In genomic region chr5:31664566-31664965, GRCh38 we compare ENCODE assay signal across 9 cellular contexts. TPM values are rescaled to one million over a fixed set of nuclear protein-coding genes. Genes with fewer than 3 reads are reported as not detected.
A peak's percentile ranks its signal among the peaks of the same experiment; 100 is the strongest.
DNase-seq lines count a peak whose midpoint lies in the region; ATAC-seq, FAIRE-seq and TF ChIP-seq lines count a peak whose summit lies in the region.
"Had no signal": no experiment of that assay in that cellular context is flagged by ENCODE, and none has a peak within 500 bp of the region (broad histone marks: within the 10 kb centered on the region; RNA-seq: fewer than 3 reads in every experiment).

No MANE protein-coding gene starts in this region.

- intact Hi-C loops in HepG2 (cut with micrococcal nuclease; ENCODE audit: unreplicated experiment), result no loop called here
- intact Hi-C loops in right lobe of liver (cut with DNase I), result no loop called here
- intact Hi-C loops in K562 (cut with micrococcal nuclease), result loop anchor here (2.0 to 10.0 kb wide), 3 partner anchors 82 to 420 kb away; no protein-coding TSS in a partner anchor
- intact Hi-C loops in ovary (cut with DNase I), result no loop called here

- CTCF ChIA-PET in HepG2 (lab: Yijun Ruan, JAX; ENCODE audit: low intra/inter-chr PET ratio, low total read pairs) (no interaction called here), K562 (lab: Yijun Ruan, JAX; ENCODE audit: low intra/inter-chr PET ratio) (interaction anchor here (1.3 kb wide), 1 partner anchor 429 kb away, joined by 3 read pairs; no protein-coding TSS in a partner anchor)

- H3K36me3 ChIP-seq in HepG2 (replicated peaks in 1 of 2; ENCODE audit: control insufficient read depth in 1 of 2, insufficient read depth in 2 of 2, low read length in 2 of 2) (no peaks in the 10 kb centered on the region), right lobe of liver (no peaks in the 10 kb centered on the region), MG63 (no peaks in the 10 kb centered on the region), K562 (ENCODE audit: control insufficient read depth, insufficient read depth, low read length) (no peaks in the 10 kb centered on the region), ovary (no peaks in the 10 kb centered on the region)
- H3K36me3 ChIP-seq: heart left ventricle had no signal

- ATAC-seq in HepG2 (peak; percentile 89), right lobe of liver (no peak), K562 (peak; percentile 98)

- H3K4me3 ChIP-seq in HepG2 (replicated peaks in 1 of 3; ENCODE audit: insufficient read depth in 1 of 3, low read depth in 2 of 3, low read length in 3 of 3) (no peak overlapping the region), right lobe of liver (no peak overlapping the region), MG63 (no peak overlapping the region), K562 (no peak overlapping the region), ovary (no peak overlapping the region)
- H3K4me3 ChIP-seq: heart left ventricle had no signal

- H4K20me1 ChIP-seq in HepG2 (ENCODE audit: insufficient read depth, low read length), result no peaks in the 10 kb centered on the region
- H4K20me1 ChIP-seq in K562 (replicated peaks; ENCODE audit: control insufficient read depth, insufficient read depth, low read length), result no peaks in the 10 kb centered on the region

- H3K4me2 ChIP-seq in HepG2 (ENCODE audit: low read depth, low read length), result no peak overlapping the region
- no peak overlapping the region for H3K4me2 ChIP-seq in K562 (ENCODE audit: insufficient read depth, low read length)

- TF ChIP-seq CTCF in HepG2 (CRISPR knock-in tag; IDR thresholded peaks at IDR 0.05) (peak; percentile 53), right lobe of liver (IDR thresholded peaks at IDR 0.05) (no peak), K562 (IDR thresholded peaks at IDR 0.05 in 2 of 3, conservative IDR thresholded peaks at IDR 0.05 in 1 of 3; ENCODE audit: insufficient read depth in 2 of 3, low read depth in 1 of 3, low read length in 3 of 3) (peak; percentile 73 to 93 (median 77)), ovary (IDR thresholded peaks at IDR 0.05) (no peak)

- no peak overlapping the region for H2AFZ ChIP-seq in HepG2 (ENCODE audit: low read length)
- H2AFZ ChIP-seq in K562 (ENCODE audit: low read depth, low read length), result no peak overlapping the region

- H3K9me3 ChIP-seq in HepG2 (ENCODE audit: low read length) (no peaks in the 10 kb centered on the region), right lobe of liver (no peaks in the 10 kb centered on the region), MG63 (peaks cover 2% of the 10 kb centered on the region; the same call in 1 of the 2 replicates), K562 (replicated peaks; ENCODE audit: control insufficient read depth, insufficient read depth, low read depth, low read length) (no peaks in the 10 kb centered on the region), ovary (no peaks in the 10 kb centered on the region)
- H3K9me3 ChIP-seq: heart left ventricle had no signal

- H3K27me3 ChIP-seq in HepG2 (ENCODE audit: control insufficient read depth in 1 of 2, insufficient read depth in 2 of 2, low read length in 2 of 2), result peaks cover 0 to 15% of the 10 kb centered on the region in 2 experiments; a peak in 3 of 5 replicates
- no peaks in the 10 kb centered on the region for H3K27me3 ChIP-seq in right lobe of liver
- no peaks in the 10 kb centered on the region for H3K27me3 ChIP-seq in MG63
- peaks cover 3 to 21% of the 10 kb centered on the region in 2 experiments; a peak in 3 of 5 replicates for H3K27me3 ChIP-seq in K562 (ENCODE audit: control insufficient read depth in 2 of 2, insufficient read depth in 2 of 2, low read length in 2 of 2)
- H3K27me3 ChIP-seq in ovary, result no peaks in the 10 kb centered on the region
- H3K27me3 ChIP-seq: heart left ventricle had no signal

- TF ChIP-seq EP300 in HepG2 (IDR thresholded peaks at IDR 0.05; ENCODE audit: low read depth in 2 of 2, low read length in 2 of 2) (no peak), HepG2 (CRISPR knock-in tag; IDR thresholded peaks at IDR 0.05; ENCODE audit: borderline replicate concordance) (no peak), K562 (IDR thresholded peaks at IDR 0.05; ENCODE audit: low read length) (no peak), ovary (IDR thresholded peaks at IDR 0.05) (no peak)

- BruUV-seq in HepG2 (replicated peaks; lab: Mats Ljungman, UMichigan) (no TSS peak), K562 (replicated peaks; lab: Mats Ljungman, UMichigan) (no TSS peak)

- in situ Hi-C loops in HepG2 (cut with HindIII; ENCODE audit: extremely low pct_ligation_motif_present, low pct_unique_long_range_greater_than_20kb) (no loop called here), K562 (cut with MboI) (no loop called here)

- FAIRE-seq in HepG2 (lab: Jason Lieb, UNC) (peak; percentile 90), K562 (lab: Jason Lieb, UNC) (peak; percentile 93), urothelium cell line (lab: Jason Lieb, UNC) (peak; percentile 23)

- no peaks in the 10 kb centered on the region for H3K9me1 ChIP-seq in K562 (ENCODE audit: control insufficient read depth, insufficient read depth, low read length)

- H3K9ac ChIP-seq in HepG2 (ENCODE audit: insufficient read depth, low read depth, low read length), result no peak overlapping the region
- no peak overlapping the region for H3K9ac ChIP-seq in K562 (ENCODE audit: insufficient read depth in 1 of 2, low read depth in 2 of 2, low read length in 2 of 2)

- H3K79me2 ChIP-seq in HepG2 (ENCODE audit: insufficient read depth, low read length) (no peaks in the 10 kb centered on the region), K562 (ENCODE audit: control insufficient read depth, insufficient read depth, low read length) (no peaks in the 10 kb centered on the region)

- TF ChIP-seq RAD21 in HepG2 (CRISPR knock-in tag; IDR thresholded peaks at IDR 0.05) (no peak), K562 (CRISPR knock-in tag; conservative IDR thresholded peaks at IDR 0.05 in 1 of 2, IDR thresholded peaks at IDR 0.05 in 1 of 2) (peak in 1 of 2 experiments; percentile 70; a peak in 2 of 4 replicates)

- DNase-seq in HepG2 (ENCODE audit: low spot score), result peak; percentile 55
- no peak for DNase-seq in right lobe of liver
- DNase-seq in MG63, result peak; percentile 22
- DNase-seq in K562 (ENCODE audit: extremely low read depth in 1 of 4, low spot score in 3 of 4), result peak; percentile 50 to 73 (median 60)
- peak; percentile 67 for DNase-seq in urothelium cell line (ENCODE audit: low spot score)
- no peak for DNase-seq in ovary
- no peak for DNase-seq in anterior cingulate cortex (lab: John Stamatoyannopoulos, UW)
- no peak for DNase-seq in stimulated activated CD4-positive, alpha-beta T cell treated with anti-CD3 and anti-CD28 coated beads, Interleukin-4, amount 100 ng/mL, for 1 hour

- H3K27ac ChIP-seq in HepG2 (ENCODE audit: extremely low read length, insufficient read depth, low read length) (no peak overlapping the region), right lobe of liver (no peak overlapping the region), K562 (ENCODE audit: extremely low read depth, low read depth, low read length) (no peak overlapping the region), ovary (no peak overlapping the region)

- 18% methylated on average over 8 of the region's 8 CpGs for WGBS in HepG2 (ENCODE audit: low lambda C conversion rate)
- 68% methylated on average over 7 of the region's 8 CpGs for WGBS in right lobe of liver (ENCODE audit: insufficient coverage, low coverage, low lambda C conversion rate, missing lambda C conversion rate)
- WGBS in K562 (ENCODE audit: insufficient coverage, low coverage, missing lambda C conversion rate), result 2% methylated on average over 8 of the region's 8 CpGs
- WGBS in ovary, 3 donors, result 85 to 92% (median 87%) methylated on average over 8 of the region's 8 CpGs

- POLR2A ChIA-PET in HepG2 (lab: Yijun Ruan, JAX) (no interaction called here), K562 (lab: Yijun Ruan, JAX) (no interaction called here)

- H3K4me1 ChIP-seq in HepG2 (ENCODE audit: insufficient read depth, low read length), result no peaks in the 10 kb centered on the region
- H3K4me1 ChIP-seq in right lobe of liver, result no peaks in the 10 kb centered on the region
- no peaks in the 10 kb centered on the region for H3K4me1 ChIP-seq in K562 (replicated peaks in 1 of 2; ENCODE audit: control insufficient read depth in 2 of 2, insufficient read depth in 2 of 2, low read length in 2 of 2)
- no peaks in the 10 kb centered on the region for H3K4me1 ChIP-seq in ovary (ENCODE audit: insufficient read depth)

- TF ChIP-seq POLR2A in HepG2 (IDR thresholded peaks at IDR 0.05; ENCODE audit: insufficient read depth in 1 of 2, low read depth in 2 of 2, low read length in 2 of 2) (no peak), right lobe of liver (IDR thresholded peaks at IDR 0.05) (no peak), K562 (conservative IDR thresholded peaks at IDR 0.05) (no peak), ovary (IDR thresholded peaks at IDR 0.05) (no peak)

RNA-seq across cellular contexts. Expression of gene PDZD2, which starts 25.6 kb away (rescaled TPM):
- not detected in 2 replicates for total RNA-seq in HepG2 (2016; rRNA removed; fragmentation: Illumina TruSeq; extraction: Trizol)
- not detected in 2 replicates for total RNA-seq in HepG2 (2016; cell fraction: cytosol; rRNA removed; fragmentation: Illumina TruSeq; extraction: Trizol; ENCODE audit: low read depth)
- not detected in 2 replicates for total RNA-seq in HepG2 (2016; cell fraction: insoluble cytoplasmic fraction; rRNA removed; fragmentation: Illumina TruSeq; extraction: Trizol)
- total RNA-seq in HepG2 (2016; cell fraction: membrane; rRNA removed; fragmentation: Illumina TruSeq; extraction: Trizol), result not detected in 2 replicates
- total RNA-seq in HepG2 (2016; cell fraction: nucleus; rRNA removed; fragmentation: Illumina TruSeq; extraction: Trizol), result not detected in 2 replicates
- polyA plus RNA-seq in HepG2 (2011; rRNA removed), result under 0.01 and 0.04 TPM in 2 replicates
- polyA plus RNA-seq in HepG2 (2011; cell fraction: cytosol; rRNA removed), result under 0.01 and 0.01 TPM in 2 replicates
- 0.16 TPM in 1 of 2 replicates, not detected in the other for polyA plus RNA-seq in HepG2 (2011; cell fraction: nucleus; rRNA removed)
- polyA plus RNA-seq in HepG2 (2012), result 0.17 and 0.66 TPM in 2 replicates
- polyA plus RNA-seq in HepG2 (2016; cell fraction: cytosol; fragmentation: Illumina TruSeq; extraction: Trizol; ENCODE audit: low read depth), result not detected in 2 replicates
- polyA plus RNA-seq in HepG2 (2016; cell fraction: insoluble cytoplasmic fraction; fragmentation: Illumina TruSeq; extraction: Trizol; ENCODE audit: low read depth), result not detected in 2 replicates
- polyA plus RNA-seq in HepG2 (2016; cell fraction: membrane; fragmentation: Illumina TruSeq; extraction: Trizol; ENCODE audit: low read depth), result not detected in 2 replicates
- polyA plus RNA-seq in HepG2 (2016; cell fraction: nucleus; fragmentation: Illumina TruSeq; extraction: Trizol; ENCODE audit: insufficient read depth, low read depth), result not detected in 2 replicates
- polyA minus RNA-seq in HepG2 (2011; rRNA and poly(A)+ RNA removed; ENCODE audit: low replicate concordance), result 0.10 and 5.4 TPM in 2 replicates
- not detected in 2 replicates for polyA minus RNA-seq in HepG2 (2011; cell fraction: cytosol; rRNA and poly(A)+ RNA removed)
- polyA minus RNA-seq in HepG2 (2011; cell fraction: nucleus; rRNA and poly(A)+ RNA removed), result 0.12 and 0.13 TPM in 2 replicates
- total RNA-seq in right lobe of liver, result 1 to 10 TPM in 2 of 6 experiments, under 1 TPM in 4; 0.43 to 1.9 (median 0.88) TPM
- 0.13 TPM in 1 of 2 replicates, not detected in the other for total RNA-seq in MG63 (2014; rRNA removed; shearing (Covaris generic); ENCODE audit: low replicate concordance)
- total RNA-seq in K562 (2011; cell fraction: chromatin; rRNA removed; ENCODE audit: low replicate concordance), result not detected in 2 replicates
- not detected in 2 replicates for total RNA-seq in K562 (2011; cell fraction: nucleolus; rRNA removed)
- total RNA-seq in K562 (2011; cell fraction: nucleoplasm; rRNA removed), result not detected in 2 replicates
- not detected in 2 replicates for total RNA-seq in K562 (2014; rRNA removed)
- total RNA-seq in K562 (2014; rRNA removed; fragmentation: Illumina TruSeq; extraction: Trizol), result not detected in 2 replicates
- not detected in 2 replicates for total RNA-seq in K562 (2015; rRNA removed; fragmentation: Illumina TruSeq; extraction: Trizol)
- total RNA-seq in K562 (2021), result 0.02 and 0.13 TPM in 2 replicates
- polyA plus RNA-seq in K562 (2011; rRNA removed), result not detected in 2 replicates
- polyA plus RNA-seq in K562 (2011; cell fraction: cytosol; rRNA removed), result not detected in 2 replicates
- polyA plus RNA-seq in K562 (2011; cell fraction: nucleus; rRNA removed), result not detected in 2 replicates
- polyA plus RNA-seq in K562 (2012), result 0.09 and 0.21 TPM in 2 replicates
- not detected in 2 replicates for polyA plus RNA-seq in K562 (2014; fragmentation: Illumina TruSeq; extraction: Trizol)
- polyA plus RNA-seq in K562 (2014; fragmentation: Nextera tagmentation; extraction: Ambion mirVana), result under 1 TPM; 0.04 to 0.08 TPM
- polyA plus RNA-seq in K562 (2014; rRNA removed), result not detected in 2 replicates
- polyA minus RNA-seq in K562 (2011; rRNA and poly(A)+ RNA removed), result not detected in 2 replicates
- polyA minus RNA-seq in K562 (2011; cell fraction: cytosol; rRNA and poly(A)+ RNA removed), result not detected in 2 replicates
- under 0.01 TPM in 1 of 2 replicates, not detected in the other for polyA minus RNA-seq in K562 (2011; cell fraction: nucleus; rRNA and poly(A)+ RNA removed)
- total RNA-seq in ovary, result 10 to 100 TPM; 29.7 to 58.2 (median 40.3) TPM
- 10 to 100 TPM; 21.2 to 22.7 TPM for polyA plus RNA-seq in ovary

Comparison
In these comparisons a context has a peak if more than half of its experiments do, and no peak if none do; other contexts are left out.
1. ATAC-seq: peak in HepG2 (single experiment) and K562 (single experiment); none in right lobe of liver (0 of 4).
2. DNase-seq: peak in HepG2 (single experiment), MG63 (single experiment), K562 (4 of 4) and urothelium cell line (single experiment); none in right lobe of liver (0 of 3), ovary (0 of 5), anterior cingulate cortex (0 of 58) and stimulated activated CD4-positive, alpha-beta T cell treated with anti-CD3 and anti-CD28 coated beads, Interleukin-4, amount 100 ng/mL, for 1 hour (single experiment).
3. CTCF ChIP-seq: peak in HepG2 (single experiment) and K562 (3 of 3); none in right lobe of liver (0 of 4) and ovary (0 of 3).
4. RNA of gene PDZD2, which starts 25.6 kb away (total RNA-seq): 29.7 to 58.2 TPM in ovary; 0.43 to 1.9 TPM in right lobe of liver, 0.13 TPM in MG63, not detected in HepG2 and 0.02 to 0.13 TPM in K562; every median in the first group is over 10 times any median in the second.
5. Of the 241 proteins assayed by ChIP-seq in both HepG2 and K562: peak only in HepG2: STAG1; only in K562: SMC3; in both: CTCF; in neither: 235; mixed calls (peak in some experiments, not most) for 3.